ENCODE assay signal across 33 cellular contexts in the genomic region with DNA sequence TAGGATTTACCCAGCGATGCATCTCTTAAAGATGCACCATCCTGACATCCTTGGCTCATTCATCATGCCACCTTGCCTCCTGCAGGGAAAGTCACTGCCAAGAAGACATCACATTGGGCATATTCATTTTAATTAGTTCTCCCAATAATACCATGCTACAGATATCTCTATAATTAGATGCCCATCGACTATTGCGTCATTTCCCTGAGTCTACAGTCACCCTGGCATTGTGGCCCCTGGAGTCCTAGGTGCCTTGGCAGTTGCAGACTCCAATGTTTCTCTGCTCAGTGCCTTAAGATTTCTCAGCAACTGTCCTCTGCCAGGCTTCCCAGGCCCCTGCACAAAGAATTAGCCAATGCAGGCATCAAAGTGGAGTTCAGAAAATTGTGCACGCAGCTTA.
"Had no signal": no experiment of that assay in that cellular context is flagged by ENCODE, and none has a peak within 500 bp of the region (broad histone marks: within the 10 kb centered on the region; RNA-seq: fewer than 3 reads in every experiment).

No MANE protein-coding gene starts in this region.

- H3K4me3 ChIP-seq: cardiac muscle cell, colonic mucosa, MG63, SJSA1 had no signal

- H3K27ac ChIP-seq: cardiac muscle cell, colonic mucosa, SJSA1, WERI-Rb-1 had no signal

- H3K27me3 ChIP-seq: cardiac muscle cell, colonic mucosa, MG63, SJSA1 had no signal

- H3K4me1 ChIP-seq: colonic mucosa, SJSA1 had no signal

- H3K36me3 ChIP-seq: cardiac muscle cell, colonic mucosa, MG63, SJSA1, WERI-Rb-1 had no signal

- DNase-seq: activated CD4-positive, alpha-beta memory T cell treated with anti-CD3 and anti-CD28 coated beads, Interleukin-2, amount 10 ng/mL, durations not matched to agents 7 days and 5 days; activated CD4-positive, alpha-beta T cell treated with anti-CD3 and anti-CD28 coated beads for 1 hour; activated CD4-positive, alpha-beta T cell treated with anti-CD3 and anti-CD28 coated beads for 48 hours; activated CD4-positive, CD25-positive, alpha-beta regulatory T cell; activated CD8-positive, alpha-beta memory T cell treated with anti-CD3 and anti-CD28 coated beads for 24 hours; activated CD8-positive, alpha-beta memory T cell treated with anti-CD3 and anti-CD28 coated beads, Interleukin-2, amount 10 ng/mL, durations not matched to agents 7 days and 5 days; activated CD8-positive, alpha-beta memory T cell treated with anti-CD3 and anti-CD28 coated beads, Interleukin-2, amount 50 U/mL, for 48 hours; activated effector memory CD4-positive, alpha-beta T cell treated with Interleukin-2 at 50 U/mL for 16 hours; activated naive CD4-positive, alpha-beta T cell treated with anti-CD3 and anti-CD28 coated beads, Interleukin-2, amount 10 ng/mL, durations not matched to agents 7 days and 5 days; activated T-cell treated with anti-CD3 and anti-CD28 coated beads, Interleukin-2, amount 50 U/mL, for 48 hours; amniotic stem cell; aorta; colonic mucosa; Kasumi-1; KG1; MG63; NCI-H1048; NCI-H1105 treated with DMSO at 0.1 percent for 48 hours; NCI-H146; NCI-H187; NCI-H2029 treated with DMSO at 0.1 percent for 48 hours; NCI-H2171 treated with DMSO at 0.1 percent for 48 hours; NCI-H2227 treated with DMSO at 0.1 percent for 48 hours; NCI-H524; SHP77 treated with DMSO at 0.1 percent for 48 hours; SW 1271; T-helper 1 cell; T-helper 2 cell; T1000; WERI-Rb-1 had no signal

- ATAC-seq: activated CD8-positive, alpha-beta memory T cell treated with anti-CD3 and anti-CD28 coated beads, Interleukin-2, amount 10 ng/mL, durations not matched to agents 7 days and 5 days; Panc1 had no signal

- H3K9me3 ChIP-seq: colonic mucosa, MG63, SJSA1 had no signal
